ENCODE assay signal across 14 cellular contexts in genomic region chr21:45865106-45865835, GRCh38.
DNase-seq lines count a peak whose midpoint lies in the region; ATAC-seq, FAIRE-seq and TF ChIP-seq lines count a peak whose summit lies in the region.
"Had no signal": no experiment of that assay in that cellular context is flagged by ENCODE, and none has a peak within 500 bp of the region (broad histone marks: within the 10 kb centered on the region; RNA-seq: fewer than 3 reads in every experiment).

No MANE protein-coding gene starts in this region.

- H3K27me3 Mint-ChIP-seq in immature natural killer cell (ENCODE audit: low read depth in 3 of 3), result peaks cover 0 to 9% (median 1%) of the 10 kb centered on the region in 3 donors
- H3K27me3 Mint-ChIP-seq: stimulated activated memory B cell treated with anti-CD40 and anti-IgM and Interleukin-4, amounts not matched to agents 10 μg/mL and 1 μg/mL and 100 μg/mL, for 72 hours had no signal

- peak overlapping the region; percentile 86 for H3K27ac ChIP-seq in brain microvascular endothelial cell
- H3K27ac ChIP-seq: neural progenitor cell had no signal

- no peak overlapping the region for H3K27ac Mint-ChIP-seq in immature natural killer cell
- H3K27ac Mint-ChIP-seq: stimulated activated memory B cell treated with anti-CD40 and anti-IgM and Interleukin-4, amounts not matched to agents 10 μg/mL and 1 μg/mL and 100 μg/mL, for 72 hours had no signal

- H3K4me3 ChIP-seq in AG10803 (ENCODE audit: low read length) (no peak overlapping the region), brain microvascular endothelial cell (ENCODE audit: low read depth, low read length) (peak overlapping the region; percentile 24)
- H3K4me3 ChIP-seq: HAP-1, neural progenitor cell had no signal

- H3K27me3 ChIP-seq in brain microvascular endothelial cell (replicated peaks), result no peaks in the 10 kb centered on the region
- H3K27me3 ChIP-seq: neural progenitor cell had no signal

- FAIRE-seq in RCC 7860 (lab: Jason Lieb, UNC), result no peak
- FAIRE-seq: TTC549 had no signal

- DNase-seq in AG10803 (ENCODE audit: low read depth), result peak; percentile 80
- DNase-seq in HS-5 (ENCODE audit: low read depth), result peak; percentile 70
- DNase-seq in brain microvascular endothelial cell, result peak; percentile 89
- DNase-seq in kidney tubule cell (ENCODE audit: low spot score), result peak; percentile 21
- DNase-seq in immature natural killer cell, result no peak
- DNase-seq in NCI-H526 treated with DMSO at 0.1 percent for 48 hours (lab: John Stamatoyannopoulos, UW), result no peak
- no peak for DNase-seq in RCC 7860 (ENCODE audit: low spot score)
- DNase-seq: COR-L47 had no signal

- no peaks in the 10 kb centered on the region for H3K9me3 Mint-ChIP-seq in immature natural killer cell
- H3K9me3 Mint-ChIP-seq: neural progenitor cell; stimulated activated memory B cell treated with anti-CD40 and anti-IgM and Interleukin-4, amounts not matched to agents 10 μg/mL and 1 μg/mL and 100 μg/mL, for 72 hours had no signal

- no peak overlapping the region for H3K4me3 Mint-ChIP-seq in immature natural killer cell
- H3K4me3 Mint-ChIP-seq: neural progenitor cell; stimulated activated memory B cell treated with anti-CD40 and anti-IgM and Interleukin-4, amounts not matched to agents 10 μg/mL and 1 μg/mL and 100 μg/mL, for 72 hours had no signal

- ATAC-seq in HG02588 (IDR thresholded peaks at IDR 0.05; ENCODE audit: unreplicated experiment), result no peak
- ATAC-seq: esophagus mucosa; stimulated activated memory B cell treated with anti-CD40 and anti-IgM and Interleukin-4, amounts not matched to agents 10 μg/mL and 1 μg/mL and 100 μg/mL, for 72 hours had no signal

- peaks cover 0 to 3% of the 10 kb centered on the region in 2 donors for H3K4me1 Mint-ChIP-seq in immature natural killer cell

- no peaks in the 10 kb centered on the region for H3K36me3 ChIP-seq in brain microvascular endothelial cell (replicated peaks)
- H3K36me3 ChIP-seq: HAP-1, neural progenitor cell had no signal

- in situ Hi-C loops in brain microvascular endothelial cell (cut with HindIII; ENCODE audit: low pct_ligation_motif_present, low sequenced_read_pairs), result no loop called here

- H3K36me3 Mint-ChIP-seq in immature natural killer cell, result no peaks in the 10 kb centered on the region
- H3K36me3 Mint-ChIP-seq: neural progenitor cell; stimulated activated memory B cell treated with anti-CD40 and anti-IgM and Interleukin-4, amounts not matched to agents 10 μg/mL and 1 μg/mL and 100 μg/mL, for 72 hours had no signal

- TF ChIP-seq CTCF in AG10803 (conservative IDR thresholded peaks at IDR 0.05; ENCODE audit: low read length) (no peak), brain microvascular endothelial cell (IDR thresholded peaks at IDR 0.05; ENCODE audit: low read depth, low read length, missing control alignments) (no peak)

Comparison
In these comparisons a context has a peak if more than half of its experiments do, and no peak if none do; other contexts are left out.
1. DNase-seq: peak in AG10803 (single experiment), HS-5 (single experiment), brain microvascular endothelial cell (single experiment) and kidney tubule cell (single experiment); none in immature natural killer cell (0 of 3), NCI-H526 treated with DMSO at 0.1 percent for 48 hours (single experiment) and RCC 7860 (single experiment).